ENCODE assay signal across 8 cellular contexts in genomic region chr2:73828389-73828817, GRCh38. TPM values are rescaled to one million over a fixed set of nuclear protein-coding genes. Genes with fewer than 3 reads are reported as not detected.
DNase-seq lines count a peak whose midpoint lies in the region; ATAC-seq, FAIRE-seq and TF ChIP-seq lines count a peak whose summit lies in the region.

No MANE protein-coding gene starts in this region.

- peaks cover 1 to 20% of the 10 kb centered on the region in 2 experiments for H3K36me3 ChIP-seq in HepG2 (replicated peaks in 1 of 2; ENCODE audit: control insufficient read depth in 1 of 2, insufficient read depth in 2 of 2, low read length in 2 of 2)
- H3K36me3 ChIP-seq in thymus (ENCODE audit: control insufficient read depth, insufficient read depth) = peaks cover 15% of the 10 kb centered on the region

- H4K20me1 ChIP-seq in HepG2 (ENCODE audit: insufficient read depth, low read length) = no peaks in the 10 kb centered on the region

- H3K27ac Mint-ChIP-seq in activated CD8-positive, alpha-beta memory T cell treated with anti-CD3 and anti-CD28 coated beads, Interleukin-2, amount 10 ng/mL, durations not matched to agents 7 days and 5 days = peak overlapping the region; percentile 95

- TF ChIP-seq EP300 in HepG2 (IDR thresholded peaks at IDR 0.05; ENCODE audit: low read depth in 2 of 2, low read length in 2 of 2) (no peak), HepG2 (CRISPR knock-in tag; IDR thresholded peaks at IDR 0.05; ENCODE audit: borderline replicate concordance) (no peak)

- H3K27me3 ChIP-seq in HepG2 (ENCODE audit: control insufficient read depth in 1 of 2, insufficient read depth in 2 of 2, low read length in 2 of 2) (no peaks in the 10 kb centered on the region; a peak in 1 of 5 replicates), thymus (ENCODE audit: control insufficient read depth, insufficient read depth) (no peaks in the 10 kb centered on the region)

- FAIRE-seq in HepG2 (lab: Jason Lieb, UNC) = no peak

- H3K4me3 Mint-ChIP-seq in activated CD8-positive, alpha-beta memory T cell treated with anti-CD3 and anti-CD28 coated beads, Interleukin-2, amount 10 ng/mL, durations not matched to agents 7 days and 5 days = peak overlapping the region; percentile 93

- peaks cover 46% of the 10 kb centered on the region for H3K4me1 Mint-ChIP-seq in activated CD8-positive, alpha-beta memory T cell treated with anti-CD3 and anti-CD28 coated beads, Interleukin-2, amount 10 ng/mL, durations not matched to agents 7 days and 5 days

- no peak for TF ChIP-seq CTCF in HepG2 (CRISPR knock-in tag; IDR thresholded peaks at IDR 0.05)

- peak overlapping the region; percentile 66 to 95 (median 85) for H3K4me3 ChIP-seq in HepG2 (replicated peaks in 1 of 3; ENCODE audit: insufficient read depth in 1 of 3, low read depth in 2 of 3, low read length in 3 of 3)
- peak overlapping the region; percentile 74 for H3K4me3 ChIP-seq in thymus (ENCODE audit: low read length)

- no peak for TF ChIP-seq POLR2A in HepG2 (IDR thresholded peaks at IDR 0.05; ENCODE audit: insufficient read depth in 1 of 2, low read depth in 2 of 2, low read length in 2 of 2)

- peaks cover 39% of the 10 kb centered on the region for H3K4me1 ChIP-seq in HepG2 (ENCODE audit: insufficient read depth, low read length)
- peaks cover 8% of the 10 kb centered on the region for H3K4me1 ChIP-seq in thymus (ENCODE audit: control insufficient read depth, insufficient read depth, low read length)

- peak overlapping the region; percentile 100 for H2AFZ ChIP-seq in HepG2 (ENCODE audit: low read length)

- DNase-seq in activated CD8-positive, alpha-beta memory T cell treated with anti-CD3 and anti-CD28 coated beads, Interleukin-2, amount 10 ng/mL, durations not matched to agents 7 days and 5 days = no peak
- no peak for DNase-seq in activated CD8-positive, alpha-beta memory T cell treated with anti-CD3 and anti-CD28 coated beads, Interleukin-2, amount 50 U/mL, for 48 hours
- no peak for DNase-seq in HepG2 (ENCODE audit: low spot score)
- no peak for DNase-seq in kidney glomerular epithelial cell (lab: John Stamatoyannopoulos, UW)
- no peak for DNase-seq in dedifferentiated amniotic fluid mesenchymal stem cell (ENCODE audit: extremely low spot score)

- 65% methylated on average over 4 of the region's 4 CpGs for WGBS in HepG2 (ENCODE audit: low lambda C conversion rate)
- WGBS in thymus = 66% methylated on average over 4 of the region's 4 CpGs

- no peak for ATAC-seq in activated CD8-positive, alpha-beta memory T cell treated with anti-CD3 and anti-CD28 coated beads, Interleukin-2, amount 10 ng/mL, durations not matched to agents 7 days and 5 days
- ATAC-seq in HepG2 (no peak), GM19397 (IDR thresholded peaks at IDR 0.05; ENCODE audit: unreplicated experiment) (no peak)

- no peak for TF ChIP-seq RAD21 in HepG2 (CRISPR knock-in tag; IDR thresholded peaks at IDR 0.05)

- H3K4me2 ChIP-seq in HepG2 (ENCODE audit: low read depth, low read length) = peak overlapping the region; percentile 73

- POLR2A ChIA-PET in HepG2 (lab: Yijun Ruan, JAX) = interaction anchor here (0.5 to 1.6 kb wide), 24 partner anchors 11 to 563 kb away, joined by 3 to 59 read pairs (median 5); partner anchors contain the start of genes ACTG2, BOLA3, C2orf78 and DGUOK

- peaks cover 25% of the 10 kb centered on the region for H3K36me3 Mint-ChIP-seq in activated CD8-positive, alpha-beta memory T cell treated with anti-CD3 and anti-CD28 coated beads, Interleukin-2, amount 10 ng/mL, durations not matched to agents 7 days and 5 days

- peak overlapping the region; percentile 92 for H3K9ac ChIP-seq in HepG2 (ENCODE audit: insufficient read depth, low read depth, low read length)

- H3K9me3 Mint-ChIP-seq in activated CD8-positive, alpha-beta memory T cell treated with anti-CD3 and anti-CD28 coated beads, Interleukin-2, amount 10 ng/mL, durations not matched to agents 7 days and 5 days (ENCODE audit: low read depth) = peaks cover 3% of the 10 kb centered on the region

- H3K79me2 ChIP-seq in HepG2 (ENCODE audit: insufficient read depth, low read length) = peaks cover 21% of the 10 kb centered on the region

- in situ Hi-C loops in HepG2 (cut with HindIII; ENCODE audit: extremely low pct_ligation_motif_present, low pct_unique_long_range_greater_than_20kb) = loop anchor here (25.0 kb wide), 1 partner anchor 309 kb away; the partner anchor contains the start of gene BOLA3

- H3K9me3 ChIP-seq in HepG2 (ENCODE audit: low read length) (no peaks in the 10 kb centered on the region), thymus (ENCODE audit: control insufficient read depth) (peaks cover 1% of the 10 kb centered on the region)

- BruUV-seq in HepG2 (replicated peaks; lab: Mats Ljungman, UMichigan) = TSS peak; percentile 61

- CTCF ChIA-PET in activated CD8-positive, alpha-beta memory T cell treated with anti-CD3 and anti-CD28 coated beads, Interleukin-2, amount 10 ng/mL, durations not matched to agents 7 days and 5 days (lab: Charles Lee) = interaction anchor here (0.8 to 8.5 kb wide), 19 partner anchors 10 to 563 kb away, joined by 3 to 134 read pairs (median 5); partner anchors contain the start of genes BOLA3, DGUOK, MOB1A and TPRKB
- CTCF ChIA-PET in HepG2 (lab: Yijun Ruan, JAX; ENCODE audit: low intra/inter-chr PET ratio, low total read pairs) = no interaction called here

- intact Hi-C loops in HepG2 (cut with micrococcal nuclease; ENCODE audit: unreplicated experiment) = loop anchor here (2.0 kb wide), 1 partner anchor 98 kb away; the partner anchor contains the start of gene DGUOK

- H3K27ac ChIP-seq in angular gyrus (ENCODE audit: low read depth, low read length) = peak overlapping the region; percentile 44
- H3K27ac ChIP-seq in HepG2 (ENCODE audit: extremely low read length, insufficient read depth, low read length) = peak overlapping the region; percentile 45
- no peak overlapping the region for H3K27ac ChIP-seq in thymus (ENCODE audit: low read depth)

- H3K27me3 Mint-ChIP-seq in activated CD8-positive, alpha-beta memory T cell treated with anti-CD3 and anti-CD28 coated beads, Interleukin-2, amount 10 ng/mL, durations not matched to agents 7 days and 5 days = no peaks in the 10 kb centered on the region

RNA-seq across cellular contexts. Expression of gene STAMBP, which starts 0.4 kb away (rescaled TPM):
- total RNA-seq in activated CD8-positive, alpha-beta memory T cell treated with anti-CD3 and anti-CD28 coated beads, Interleukin-2, amount 10 ng/mL, durations not matched to agents 7 days and 5 days = 10 to 100 TPM; 42.8 to 58.8 TPM
- total RNA-seq in HepG2 (2016; rRNA removed; fragmentation: Illumina TruSeq; extraction: Trizol) = 53.2 and 85.0 TPM in 2 replicates
- 14.5 and 16.7 TPM in 2 replicates for total RNA-seq in HepG2 (2016; cell fraction: cytosol; rRNA removed; fragmentation: Illumina TruSeq; extraction: Trizol; ENCODE audit: low read depth)
- 55.9 and 77.3 TPM in 2 replicates for total RNA-seq in HepG2 (2016; cell fraction: insoluble cytoplasmic fraction; rRNA removed; fragmentation: Illumina TruSeq; extraction: Trizol)
- total RNA-seq in HepG2 (2016; cell fraction: membrane; rRNA removed; fragmentation: Illumina TruSeq; extraction: Trizol) = 37.7 and 40.2 TPM in 2 replicates
- 22.6 and 27.3 TPM in 2 replicates for total RNA-seq in HepG2 (2016; cell fraction: nucleus; rRNA removed; fragmentation: Illumina TruSeq; extraction: Trizol)
- 45.2 and 49.6 TPM in 2 replicates for polyA plus RNA-seq in HepG2 (2011; rRNA removed)
- polyA plus RNA-seq in HepG2 (2011; cell fraction: cytosol; rRNA removed) = 45.4 and 45.5 TPM in 2 replicates
- polyA plus RNA-seq in HepG2 (2011; cell fraction: nucleus; rRNA removed) = 28.3 and 31.6 TPM in 2 replicates
- polyA plus RNA-seq in HepG2 (2012) = 42.0 and 47.4 TPM in 2 replicates
- 14.9 and 19.3 TPM in 2 replicates for polyA plus RNA-seq in HepG2 (2016; cell fraction: cytosol; fragmentation: Illumina TruSeq; extraction: Trizol; ENCODE audit: low read depth)
- 101 and 102 TPM in 2 replicates for polyA plus RNA-seq in HepG2 (2016; cell fraction: insoluble cytoplasmic fraction; fragmentation: Illumina TruSeq; extraction: Trizol; ENCODE audit: low read depth)
- polyA plus RNA-seq in HepG2 (2016; cell fraction: membrane; fragmentation: Illumina TruSeq; extraction: Trizol; ENCODE audit: low read depth) = 40.1 and 47.1 TPM in 2 replicates
- polyA plus RNA-seq in HepG2 (2016; cell fraction: nucleus; fragmentation: Illumina TruSeq; extraction: Trizol; ENCODE audit: insufficient read depth, low read depth) = 60.5 and 61.0 TPM in 2 replicates
- polyA minus RNA-seq in HepG2 (2011; rRNA and poly(A)+ RNA removed; ENCODE audit: low replicate concordance) = 48.4 and 50.1 TPM in 2 replicates
- polyA minus RNA-seq in HepG2 (2011; cell fraction: cytosol; rRNA and poly(A)+ RNA removed) = 26.0 and 29.4 TPM in 2 replicates
- 27.8 and 34.1 TPM in 2 replicates for polyA minus RNA-seq in HepG2 (2011; cell fraction: nucleus; rRNA and poly(A)+ RNA removed)
- 48.8 TPM for polyA plus RNA-seq in thymus

RNA-seq across cellular contexts. Expression of gene C2orf78, which starts 44.4 kb away (rescaled TPM):
- total RNA-seq in activated CD8-positive, alpha-beta memory T cell treated with anti-CD3 and anti-CD28 coated beads, Interleukin-2, amount 10 ng/mL, durations not matched to agents 7 days and 5 days = not detected
- total RNA-seq in HepG2 (2016; rRNA removed; fragmentation: Illumina TruSeq; extraction: Trizol) = not detected in 2 replicates
- total RNA-seq in HepG2 (2016; cell fraction: cytosol; rRNA removed; fragmentation: Illumina TruSeq; extraction: Trizol; ENCODE audit: low read depth) = not detected in 2 replicates
- not detected in 2 replicates for total RNA-seq in HepG2 (2016; cell fraction: insoluble cytoplasmic fraction; rRNA removed; fragmentation: Illumina TruSeq; extraction: Trizol)
- total RNA-seq in HepG2 (2016; cell fraction: membrane; rRNA removed; fragmentation: Illumina TruSeq; extraction: Trizol) = not detected in 2 replicates
- not detected in 2 replicates for total RNA-seq in HepG2 (2016; cell fraction: nucleus; rRNA removed; fragmentation: Illumina TruSeq; extraction: Trizol)
- polyA plus RNA-seq in HepG2 (2011; rRNA removed) (not detected in 2 replicates), thymus (0.02 TPM)
- polyA plus RNA-seq in HepG2 (2011; cell fraction: cytosol; rRNA removed) = not detected in 2 replicates
- not detected in 2 replicates for polyA plus RNA-seq in HepG2 (2011; cell fraction: nucleus; rRNA removed)
- not detected in 2 replicates for polyA plus RNA-seq in HepG2 (2012)
- polyA plus RNA-seq in HepG2 (2016; cell fraction: cytosol; fragmentation: Illumina TruSeq; extraction: Trizol; ENCODE audit: low read depth) = not detected in 2 replicates
- not detected in 2 replicates for polyA plus RNA-seq in HepG2 (2016; cell fraction: insoluble cytoplasmic fraction; fragmentation: Illumina TruSeq; extraction: Trizol; ENCODE audit: low read depth)
- not detected in 2 replicates for polyA plus RNA-seq in HepG2 (2016; cell fraction: membrane; fragmentation: Illumina TruSeq; extraction: Trizol; ENCODE audit: low read depth)
- polyA plus RNA-seq in HepG2 (2016; cell fraction: nucleus; fragmentation: Illumina TruSeq; extraction: Trizol; ENCODE audit: insufficient read depth, low read depth) = not detected in 2 replicates
- 0.26 TPM in 1 of 2 replicates, not detected in the other for polyA minus RNA-seq in HepG2 (2011; rRNA and poly(A)+ RNA removed; ENCODE audit: low replicate concordance)
- not detected in 2 replicates for polyA minus RNA-seq in HepG2 (2011; cell fraction: cytosol; rRNA and poly(A)+ RNA removed)
- polyA minus RNA-seq in HepG2 (2011; cell fraction: nucleus; rRNA and poly(A)+ RNA removed) = not detected in 2 replicates

RNA-seq across cellular contexts. Expression of gene DUSP11, which starts 48.5 kb away (rescaled TPM):
- 10 to 100 TPM; 23.9 to 30.2 TPM for total RNA-seq in activated CD8-positive, alpha-beta memory T cell treated with anti-CD3 and anti-CD28 coated beads, Interleukin-2, amount 10 ng/mL, durations not matched to agents 7 days and 5 days
- total RNA-seq in HepG2 (2016; rRNA removed; fragmentation: Illumina TruSeq; extraction: Trizol) = 36.2 and 48.9 TPM in 2 replicates
- 7.5 and 8.8 TPM in 2 replicates for total RNA-seq in HepG2 (2016; cell fraction: cytosol; rRNA removed; fragmentation: Illumina TruSeq; extraction: Trizol; ENCODE audit: low read depth)
- 35.4 and 51.7 TPM in 2 replicates for total RNA-seq in HepG2 (2016; cell fraction: insoluble cytoplasmic fraction; rRNA removed; fragmentation: Illumina TruSeq; extraction: Trizol)
- total RNA-seq in HepG2 (2016; cell fraction: membrane; rRNA removed; fragmentation: Illumina TruSeq; extraction: Trizol) = 11.1 and 14.7 TPM in 2 replicates
- 21.8 and 22.7 TPM in 2 replicates for total RNA-seq in HepG2 (2016; cell fraction: nucleus; rRNA removed; fragmentation: Illumina TruSeq; extraction: Trizol)
- 23.1 and 30.5 TPM in 2 replicates for polyA plus RNA-seq in HepG2 (2011; rRNA removed)
- 16.4 and 22.8 TPM in 2 replicates for polyA plus RNA-seq in HepG2 (2011; cell fraction: cytosol; rRNA removed)
- 8.3 and 8.7 TPM in 2 replicates for polyA plus RNA-seq in HepG2 (2011; cell fraction: nucleus; rRNA removed)
- 19.3 and 22.5 TPM in 2 replicates for polyA plus RNA-seq in HepG2 (2012)
- 3.0 and 3.8 TPM in 2 replicates for polyA plus RNA-seq in HepG2 (2016; cell fraction: cytosol; fragmentation: Illumina TruSeq; extraction: Trizol; ENCODE audit: low read depth)
- polyA plus RNA-seq in HepG2 (2016; cell fraction: insoluble cytoplasmic fraction; fragmentation: Illumina TruSeq; extraction: Trizol; ENCODE audit: low read depth) = 55.6 and 64.2 TPM in 2 replicates
- 5.9 and 7.0 TPM in 2 replicates for polyA plus RNA-seq in HepG2 (2016; cell fraction: membrane; fragmentation: Illumina TruSeq; extraction: Trizol; ENCODE audit: low read depth)
- 21.6 and 23.0 TPM in 2 replicates for polyA plus RNA-seq in HepG2 (2016; cell fraction: nucleus; fragmentation: Illumina TruSeq; extraction: Trizol; ENCODE audit: insufficient read depth, low read depth)
- 7.5 and 8.0 TPM in 2 replicates for polyA minus RNA-seq in HepG2 (2011; rRNA and poly(A)+ RNA removed; ENCODE audit: low replicate concordance)
- polyA minus RNA-seq in HepG2 (2011; cell fraction: cytosol; rRNA and poly(A)+ RNA removed) = 10.1 and 13.7 TPM in 2 replicates
- polyA minus RNA-seq in HepG2 (2011; cell fraction: nucleus; rRNA and poly(A)+ RNA removed) = 37.3 and 39.3 TPM in 2 replicates
- polyA plus RNA-seq in thymus = 38.7 TPM
